ENCODE assay signal across 2 cellular contexts in the genomic region with DNA sequence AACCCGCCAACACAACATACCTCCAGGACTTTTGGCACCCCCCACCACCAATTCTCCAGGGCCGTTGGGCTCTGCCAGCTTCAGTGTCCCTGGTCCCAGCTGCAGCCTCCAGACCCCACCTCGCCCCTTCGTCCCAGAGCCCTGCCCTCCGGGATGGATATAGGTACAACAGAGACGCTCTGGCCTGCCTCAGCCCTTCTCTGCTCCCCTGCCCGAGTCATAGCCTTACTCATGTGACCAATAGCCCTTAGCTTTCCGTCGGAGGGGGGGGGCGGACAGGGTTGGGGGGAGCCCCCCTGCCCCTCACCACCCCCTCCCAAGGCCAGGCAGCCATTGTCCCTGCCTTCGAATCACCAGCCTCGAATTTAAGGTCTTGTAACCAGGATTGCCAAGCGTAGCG.
TF ChIP-seq lines count a peak whose summit lies in the region.

No MANE protein-coding gene starts in this region.

TF ChIP-seq in GM23338, 12 proteins besides CTCF, POLR2A, EP300 and RAD21 (continues in another document):
- TF ChIP-seq EZH2phosphoT487 (IDR thresholded peaks at IDR 0.05; ENCODE audit: unreplicated experiment), result no peak
- TF ChIP-seq, protein P1, sequence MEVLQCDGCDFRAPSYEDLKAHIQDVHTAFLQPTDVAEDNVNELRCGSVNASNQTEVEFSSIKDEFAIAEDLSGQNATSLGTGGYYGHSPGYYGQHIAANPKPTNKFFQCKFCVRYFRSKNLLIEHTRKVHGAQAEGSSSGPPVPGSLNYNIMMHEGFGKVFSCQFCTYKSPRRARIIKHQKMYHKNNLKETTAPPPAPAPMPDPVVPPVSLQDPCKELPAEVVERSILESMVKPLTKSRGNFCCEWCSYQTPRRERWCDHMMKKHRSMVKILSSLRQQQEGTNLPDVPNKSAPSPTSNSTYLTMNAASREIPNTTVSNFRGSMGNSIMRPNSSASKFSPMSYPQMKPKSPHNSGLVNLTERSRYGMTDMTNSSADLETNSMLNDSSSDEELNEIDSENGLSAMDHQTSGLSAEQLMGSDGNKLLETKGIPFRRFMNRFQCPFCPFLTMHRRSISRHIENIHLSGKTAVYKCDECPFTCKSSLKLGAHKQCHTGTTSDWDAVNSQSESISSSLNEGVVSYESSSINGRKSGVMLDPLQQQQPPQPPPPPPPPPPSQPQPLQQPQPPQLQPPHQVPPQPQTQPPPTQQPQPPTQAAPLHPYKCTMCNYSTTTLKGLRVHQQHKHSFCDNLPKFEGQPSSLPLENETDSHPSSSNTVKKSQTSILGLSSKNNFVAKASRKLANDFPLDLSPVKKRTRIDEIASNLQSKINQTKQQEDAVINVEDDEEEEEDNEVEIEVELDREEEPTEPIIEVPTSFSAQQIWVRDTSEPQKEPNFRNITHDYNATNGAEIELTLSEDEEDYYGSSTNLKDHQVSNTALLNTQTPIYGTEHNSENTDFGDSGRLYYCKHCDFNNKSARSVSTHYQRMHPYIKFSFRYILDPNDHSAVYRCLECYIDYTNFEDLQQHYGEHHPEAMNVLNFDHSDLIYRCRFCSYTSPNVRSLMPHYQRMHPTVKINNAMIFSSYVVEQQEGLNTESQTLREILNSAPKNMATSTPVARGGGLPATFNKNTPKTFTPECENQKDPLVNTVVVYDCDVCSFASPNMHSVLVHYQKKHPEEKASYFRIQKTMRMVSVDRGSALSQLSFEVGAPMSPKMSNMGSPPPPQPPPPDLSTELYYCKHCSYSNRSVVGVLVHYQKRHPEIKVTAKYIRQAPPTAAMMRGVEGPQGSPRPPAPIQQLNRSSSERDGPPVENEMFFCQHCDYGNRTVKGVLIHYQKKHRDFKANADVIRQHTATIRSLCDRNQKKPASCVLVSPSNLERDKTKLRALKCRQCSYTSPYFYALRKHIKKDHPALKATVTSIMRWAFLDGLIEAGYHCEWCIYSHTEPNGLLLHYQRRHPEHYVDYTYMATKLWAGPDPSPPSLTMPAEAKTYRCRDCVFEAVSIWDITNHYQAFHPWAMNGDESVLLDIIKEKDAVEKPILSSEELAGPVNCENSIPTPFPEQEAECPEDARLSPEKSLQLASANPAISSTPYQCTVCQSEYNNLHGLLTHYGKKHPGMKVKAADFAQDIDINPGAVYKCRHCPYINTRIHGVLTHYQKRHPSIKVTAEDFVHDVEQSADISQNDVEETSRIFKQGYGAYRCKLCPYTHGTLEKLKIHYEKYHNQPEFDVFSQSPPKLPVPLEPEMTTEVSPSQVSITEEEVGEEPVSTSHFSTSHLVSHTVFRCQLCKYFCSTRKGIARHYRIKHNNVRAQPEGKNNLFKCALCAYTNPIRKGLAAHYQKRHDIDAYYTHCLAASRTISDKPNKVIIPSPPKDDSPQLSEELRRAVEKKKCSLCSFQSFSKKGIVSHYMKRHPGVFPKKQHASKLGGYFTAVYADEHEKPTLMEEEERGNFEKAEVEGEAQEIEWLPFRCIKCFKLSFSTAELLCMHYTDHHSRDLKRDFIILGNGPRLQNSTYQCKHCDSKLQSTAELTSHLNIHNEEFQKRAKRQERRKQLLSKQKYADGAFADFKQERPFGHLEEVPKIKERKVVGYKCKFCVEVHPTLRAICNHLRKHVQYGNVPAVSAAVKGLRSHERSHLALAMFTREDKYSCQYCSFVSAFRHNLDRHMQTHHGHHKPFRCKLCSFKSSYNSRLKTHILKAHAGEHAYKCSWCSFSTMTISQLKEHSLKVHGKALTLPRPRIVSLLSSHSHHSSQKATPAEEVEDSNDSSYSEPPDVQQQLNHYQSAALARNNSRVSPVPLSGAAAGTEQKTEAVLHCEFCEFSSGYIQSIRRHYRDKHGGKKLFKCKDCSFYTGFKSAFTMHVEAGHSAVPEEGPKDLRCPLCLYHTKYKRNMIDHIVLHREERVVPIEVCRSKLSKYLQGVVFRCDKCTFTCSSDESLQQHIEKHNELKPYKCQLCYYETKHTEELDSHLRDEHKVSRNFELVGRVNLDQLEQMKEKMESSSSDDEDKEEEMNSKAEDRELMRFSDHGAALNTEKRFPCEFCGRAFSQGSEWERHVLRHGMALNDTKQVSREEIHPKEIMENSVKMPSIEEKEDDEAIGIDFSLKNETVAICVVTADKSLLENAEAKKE (CRISPR knock-in tag; IDR thresholded peaks at IDR 0.05), result no peak
- TF ChIP-seq ZNF331 (CRISPR knock-in tag; IDR thresholded peaks at IDR 0.05; ENCODE audit: low read depth), result no peak
- TF ChIP-seq POLR2AphosphoS5 (IDR thresholded peaks at IDR 0.05; ENCODE audit: low read depth), result no peak
- no peak for TF ChIP-seq STAT1 (IDR thresholded peaks at IDR 0.05; ENCODE audit: unreplicated experiment)
- TF ChIP-seq, protein P2, sequence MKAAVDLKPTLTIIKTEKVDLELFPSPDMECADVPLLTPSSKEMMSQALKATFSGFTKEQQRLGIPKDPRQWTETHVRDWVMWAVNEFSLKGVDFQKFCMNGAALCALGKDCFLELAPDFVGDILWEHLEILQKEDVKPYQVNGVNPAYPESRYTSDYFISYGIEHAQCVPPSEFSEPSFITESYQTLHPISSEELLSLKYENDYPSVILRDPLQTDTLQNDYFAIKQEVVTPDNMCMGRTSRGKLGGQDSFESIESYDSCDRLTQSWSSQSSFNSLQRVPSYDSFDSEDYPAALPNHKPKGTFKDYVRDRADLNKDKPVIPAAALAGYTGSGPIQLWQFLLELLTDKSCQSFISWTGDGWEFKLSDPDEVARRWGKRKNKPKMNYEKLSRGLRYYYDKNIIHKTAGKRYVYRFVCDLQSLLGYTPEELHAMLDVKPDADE (IDR thresholded peaks at IDR 0.05), result no peak
- no peak for TF ChIP-seq ZNF114 (CRISPR knock-in tag; IDR thresholded peaks at IDR 0.05)
- TF ChIP-seq, protein P3, sequence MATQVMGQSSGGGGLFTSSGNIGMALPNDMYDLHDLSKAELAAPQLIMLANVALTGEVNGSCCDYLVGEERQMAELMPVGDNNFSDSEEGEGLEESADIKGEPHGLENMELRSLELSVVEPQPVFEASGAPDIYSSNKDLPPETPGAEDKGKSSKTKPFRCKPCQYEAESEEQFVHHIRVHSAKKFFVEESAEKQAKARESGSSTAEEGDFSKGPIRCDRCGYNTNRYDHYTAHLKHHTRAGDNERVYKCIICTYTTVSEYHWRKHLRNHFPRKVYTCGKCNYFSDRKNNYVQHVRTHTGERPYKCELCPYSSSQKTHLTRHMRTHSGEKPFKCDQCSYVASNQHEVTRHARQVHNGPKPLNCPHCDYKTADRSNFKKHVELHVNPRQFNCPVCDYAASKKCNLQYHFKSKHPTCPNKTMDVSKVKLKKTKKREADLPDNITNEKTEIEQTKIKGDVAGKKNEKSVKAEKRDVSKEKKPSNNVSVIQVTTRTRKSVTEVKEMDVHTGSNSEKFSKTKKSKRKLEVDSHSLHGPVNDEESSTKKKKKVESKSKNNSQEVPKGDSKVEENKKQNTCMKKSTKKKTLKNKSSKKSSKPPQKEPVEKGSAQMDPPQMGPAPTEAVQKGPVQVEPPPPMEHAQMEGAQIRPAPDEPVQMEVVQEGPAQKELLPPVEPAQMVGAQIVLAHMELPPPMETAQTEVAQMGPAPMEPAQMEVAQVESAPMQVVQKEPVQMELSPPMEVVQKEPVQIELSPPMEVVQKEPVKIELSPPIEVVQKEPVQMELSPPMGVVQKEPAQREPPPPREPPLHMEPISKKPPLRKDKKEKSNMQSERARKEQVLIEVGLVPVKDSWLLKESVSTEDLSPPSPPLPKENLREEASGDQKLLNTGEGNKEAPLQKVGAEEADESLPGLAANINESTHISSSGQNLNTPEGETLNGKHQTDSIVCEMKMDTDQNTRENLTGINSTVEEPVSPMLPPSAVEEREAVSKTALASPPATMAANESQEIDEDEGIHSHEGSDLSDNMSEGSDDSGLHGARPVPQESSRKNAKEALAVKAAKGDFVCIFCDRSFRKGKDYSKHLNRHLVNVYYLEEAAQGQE (IDR thresholded peaks at IDR 0.05; ENCODE audit: unreplicated experiment), result no peak
- TF ChIP-seq NANOG (IDR thresholded peaks at IDR 0.05; ENCODE audit: borderline replicate concordance), result no peak
- no peak for TF ChIP-seq JUNB (IDR thresholded peaks at IDR 0.05; ENCODE audit: unreplicated experiment)

TF ChIP-seq in H1, 55 proteins besides CTCF, POLR2A, EP300 and RAD21:
- no peak for TF ChIP-seq SUZ12 (IDR thresholded peaks at IDR 0.05; ENCODE audit: low read length)
- TF ChIP-seq YY1 (IDR thresholded peaks at IDR 0.05; ENCODE audit: low read depth, low read length), result peak; percentile 41; the same call in 1 of the 2 replicates
TF ChIP-seq in H1: peak in this region for 1.
